1 cellular context compared by ENCODE assay signal in genomic region chr1:230326971-230327891, GRCh38.
TF ChIP-seq lines count a peak whose summit lies in the region.

No MANE protein-coding gene starts in this region.

TF ChIP-seq in GM23338, 12 proteins besides CTCF, POLR2A, EP300 and RAD21:
- no peak for TF ChIP-seq ZNF462 (CRISPR knock-in tag; IDR thresholded peaks at IDR 0.05)
